Comparison of ENCODE assay signal across 1 cellular context in the genomic region with DNA sequence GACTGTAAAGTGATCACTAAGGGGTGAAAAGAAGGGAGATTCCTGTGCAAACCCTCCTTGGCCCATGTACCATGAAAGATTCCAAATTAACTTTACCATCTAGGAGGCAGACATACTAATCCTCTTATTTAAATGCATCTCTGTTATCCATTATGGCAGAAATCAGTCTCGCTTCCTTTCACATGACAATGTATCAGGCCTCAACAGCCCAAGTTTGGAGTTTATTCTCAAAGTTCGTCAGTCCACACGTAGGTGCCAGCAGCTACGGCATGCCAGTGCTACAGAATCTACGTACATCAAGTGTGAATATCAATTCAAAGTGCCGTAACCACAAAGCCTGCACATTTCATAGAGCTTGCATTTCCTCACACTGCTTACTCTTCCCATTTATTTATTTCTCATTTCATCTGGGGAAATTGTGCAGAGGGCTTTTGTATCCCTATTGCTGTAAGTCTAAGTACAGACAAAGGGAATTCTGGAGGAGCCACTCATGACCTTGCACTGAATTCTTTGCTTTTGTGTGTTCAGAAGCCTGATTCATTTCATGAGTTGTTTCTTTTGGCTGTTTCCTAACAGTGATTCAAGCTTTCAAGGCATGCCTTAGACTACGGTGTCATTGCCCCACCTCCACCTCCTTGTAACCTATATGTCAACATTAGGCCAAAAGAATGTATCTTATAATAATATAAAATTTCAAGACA.
TF ChIP-seq lines count a peak whose summit lies in the region.

No MANE protein-coding gene starts in this region.

TF ChIP-seq in GM23338, 12 proteins besides CTCF, POLR2A, EP300 and RAD21 (continued from another document):
- TF ChIP-seq EZH2 (IDR thresholded peaks at IDR 0.05; ENCODE audit: low read depth, unreplicated experiment) (no peak), ZNF114 (CRISPR knock-in tag; IDR thresholded peaks at IDR 0.05) (no peak), EZH2phosphoT487 (IDR thresholded peaks at IDR 0.05; ENCODE audit: unreplicated experiment) (no peak), ZNF331 (CRISPR knock-in tag; IDR thresholded peaks at IDR 0.05; ENCODE audit: low read depth) (no peak)
- TF ChIP-seq, protein P1, sequence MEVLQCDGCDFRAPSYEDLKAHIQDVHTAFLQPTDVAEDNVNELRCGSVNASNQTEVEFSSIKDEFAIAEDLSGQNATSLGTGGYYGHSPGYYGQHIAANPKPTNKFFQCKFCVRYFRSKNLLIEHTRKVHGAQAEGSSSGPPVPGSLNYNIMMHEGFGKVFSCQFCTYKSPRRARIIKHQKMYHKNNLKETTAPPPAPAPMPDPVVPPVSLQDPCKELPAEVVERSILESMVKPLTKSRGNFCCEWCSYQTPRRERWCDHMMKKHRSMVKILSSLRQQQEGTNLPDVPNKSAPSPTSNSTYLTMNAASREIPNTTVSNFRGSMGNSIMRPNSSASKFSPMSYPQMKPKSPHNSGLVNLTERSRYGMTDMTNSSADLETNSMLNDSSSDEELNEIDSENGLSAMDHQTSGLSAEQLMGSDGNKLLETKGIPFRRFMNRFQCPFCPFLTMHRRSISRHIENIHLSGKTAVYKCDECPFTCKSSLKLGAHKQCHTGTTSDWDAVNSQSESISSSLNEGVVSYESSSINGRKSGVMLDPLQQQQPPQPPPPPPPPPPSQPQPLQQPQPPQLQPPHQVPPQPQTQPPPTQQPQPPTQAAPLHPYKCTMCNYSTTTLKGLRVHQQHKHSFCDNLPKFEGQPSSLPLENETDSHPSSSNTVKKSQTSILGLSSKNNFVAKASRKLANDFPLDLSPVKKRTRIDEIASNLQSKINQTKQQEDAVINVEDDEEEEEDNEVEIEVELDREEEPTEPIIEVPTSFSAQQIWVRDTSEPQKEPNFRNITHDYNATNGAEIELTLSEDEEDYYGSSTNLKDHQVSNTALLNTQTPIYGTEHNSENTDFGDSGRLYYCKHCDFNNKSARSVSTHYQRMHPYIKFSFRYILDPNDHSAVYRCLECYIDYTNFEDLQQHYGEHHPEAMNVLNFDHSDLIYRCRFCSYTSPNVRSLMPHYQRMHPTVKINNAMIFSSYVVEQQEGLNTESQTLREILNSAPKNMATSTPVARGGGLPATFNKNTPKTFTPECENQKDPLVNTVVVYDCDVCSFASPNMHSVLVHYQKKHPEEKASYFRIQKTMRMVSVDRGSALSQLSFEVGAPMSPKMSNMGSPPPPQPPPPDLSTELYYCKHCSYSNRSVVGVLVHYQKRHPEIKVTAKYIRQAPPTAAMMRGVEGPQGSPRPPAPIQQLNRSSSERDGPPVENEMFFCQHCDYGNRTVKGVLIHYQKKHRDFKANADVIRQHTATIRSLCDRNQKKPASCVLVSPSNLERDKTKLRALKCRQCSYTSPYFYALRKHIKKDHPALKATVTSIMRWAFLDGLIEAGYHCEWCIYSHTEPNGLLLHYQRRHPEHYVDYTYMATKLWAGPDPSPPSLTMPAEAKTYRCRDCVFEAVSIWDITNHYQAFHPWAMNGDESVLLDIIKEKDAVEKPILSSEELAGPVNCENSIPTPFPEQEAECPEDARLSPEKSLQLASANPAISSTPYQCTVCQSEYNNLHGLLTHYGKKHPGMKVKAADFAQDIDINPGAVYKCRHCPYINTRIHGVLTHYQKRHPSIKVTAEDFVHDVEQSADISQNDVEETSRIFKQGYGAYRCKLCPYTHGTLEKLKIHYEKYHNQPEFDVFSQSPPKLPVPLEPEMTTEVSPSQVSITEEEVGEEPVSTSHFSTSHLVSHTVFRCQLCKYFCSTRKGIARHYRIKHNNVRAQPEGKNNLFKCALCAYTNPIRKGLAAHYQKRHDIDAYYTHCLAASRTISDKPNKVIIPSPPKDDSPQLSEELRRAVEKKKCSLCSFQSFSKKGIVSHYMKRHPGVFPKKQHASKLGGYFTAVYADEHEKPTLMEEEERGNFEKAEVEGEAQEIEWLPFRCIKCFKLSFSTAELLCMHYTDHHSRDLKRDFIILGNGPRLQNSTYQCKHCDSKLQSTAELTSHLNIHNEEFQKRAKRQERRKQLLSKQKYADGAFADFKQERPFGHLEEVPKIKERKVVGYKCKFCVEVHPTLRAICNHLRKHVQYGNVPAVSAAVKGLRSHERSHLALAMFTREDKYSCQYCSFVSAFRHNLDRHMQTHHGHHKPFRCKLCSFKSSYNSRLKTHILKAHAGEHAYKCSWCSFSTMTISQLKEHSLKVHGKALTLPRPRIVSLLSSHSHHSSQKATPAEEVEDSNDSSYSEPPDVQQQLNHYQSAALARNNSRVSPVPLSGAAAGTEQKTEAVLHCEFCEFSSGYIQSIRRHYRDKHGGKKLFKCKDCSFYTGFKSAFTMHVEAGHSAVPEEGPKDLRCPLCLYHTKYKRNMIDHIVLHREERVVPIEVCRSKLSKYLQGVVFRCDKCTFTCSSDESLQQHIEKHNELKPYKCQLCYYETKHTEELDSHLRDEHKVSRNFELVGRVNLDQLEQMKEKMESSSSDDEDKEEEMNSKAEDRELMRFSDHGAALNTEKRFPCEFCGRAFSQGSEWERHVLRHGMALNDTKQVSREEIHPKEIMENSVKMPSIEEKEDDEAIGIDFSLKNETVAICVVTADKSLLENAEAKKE (CRISPR knock-in tag; IDR thresholded peaks at IDR 0.05) = no peak
- TF ChIP-seq, protein P2, sequence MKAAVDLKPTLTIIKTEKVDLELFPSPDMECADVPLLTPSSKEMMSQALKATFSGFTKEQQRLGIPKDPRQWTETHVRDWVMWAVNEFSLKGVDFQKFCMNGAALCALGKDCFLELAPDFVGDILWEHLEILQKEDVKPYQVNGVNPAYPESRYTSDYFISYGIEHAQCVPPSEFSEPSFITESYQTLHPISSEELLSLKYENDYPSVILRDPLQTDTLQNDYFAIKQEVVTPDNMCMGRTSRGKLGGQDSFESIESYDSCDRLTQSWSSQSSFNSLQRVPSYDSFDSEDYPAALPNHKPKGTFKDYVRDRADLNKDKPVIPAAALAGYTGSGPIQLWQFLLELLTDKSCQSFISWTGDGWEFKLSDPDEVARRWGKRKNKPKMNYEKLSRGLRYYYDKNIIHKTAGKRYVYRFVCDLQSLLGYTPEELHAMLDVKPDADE (IDR thresholded peaks at IDR 0.05) = no peak
